ENCODE assay signal across 8 cellular contexts in genomic region chr1:241639653-241640148, GRCh38. TPM values are rescaled to one million over a fixed set of nuclear protein-coding genes. Genes with fewer than 3 reads are reported as not detected.
DNase-seq lines count a peak whose midpoint lies in the region; ATAC-seq, FAIRE-seq and TF ChIP-seq lines count a peak whose summit lies in the region.

No MANE protein-coding gene starts in this region.

- H3K27ac ChIP-seq in SJCRH30, result peak overlapping the region; percentile 61; the same call in 1 of the 2 replicates

- H3K4me3 ChIP-seq in SJCRH30, result peak overlapping the region; percentile 97
- peak overlapping the region; percentile 92 for H3K4me3 ChIP-seq in astrocyte of the spinal cord (ENCODE audit: low read depth, low read length)

- no peaks in the 10 kb centered on the region for H3K27me3 ChIP-seq in SJCRH30

- no peak for FAIRE-seq in GM19239 (lab: Jason Lieb, UNC)

- ATAC-seq in HG03354 (IDR thresholded peaks at IDR 0.05; ENCODE audit: poor library complexity, severe bottlenecking, unreplicated experiment), result peak; percentile 70

- in situ Hi-C loops in astrocyte of the spinal cord (cut with HindIII; ENCODE audit: low sequenced_read_pairs), result no loop called here

- no peaks in the 10 kb centered on the region for H3K9me3 ChIP-seq in SJCRH30 (replicated peaks)

- no peak for TF ChIP-seq CTCF in astrocyte of the spinal cord (IDR thresholded peaks at IDR 0.05; ENCODE audit: low read depth, low read length)

- H3K36me3 ChIP-seq in SJCRH30, result peaks cover 2% of the 10 kb centered on the region; the same call in 1 of the 2 replicates

- peak; percentile 29 for DNase-seq in CD1c-positive myeloid dendritic cell (ENCODE audit: extremely low spot score)
- peak; percentile 52 for DNase-seq in GM19239 (ENCODE audit: insufficient read length, low spot score)
- peak; percentile 53 to 59 for DNase-seq in SJCRH30
- peak; percentile 52 for DNase-seq in astrocyte of the spinal cord (ENCODE audit: low read depth, low spot score)
- DNase-seq in left kidney (ENCODE audit: low read depth, low spot score), result peak; percentile 76
- peak; percentile 10 for DNase-seq in stimulated activated CD8-positive, alpha-beta memory T cell treated with anti-CD3 and anti-CD28 coated beads, Interleukin-15, amount 100 ng/mL, for 1 hour (ENCODE audit: low read depth)
- DNase-seq in RPMI8226, result no peak

- H3K4me1 ChIP-seq in SJCRH30, result 0 out of 2 replicates have a peak, but pooled peaks cover 5% of the 10 kb centered on the region

RNA-seq across cellular contexts. Expression of gene CHML, which starts 0.5 kb away (rescaled TPM):
- 22.4 and 26.7 TPM in 2 replicates for total RNA-seq in SJCRH30 (2014; rRNA removed; shearing (Covaris generic))

RNA-seq across cellular contexts. Expression of gene OPN3, which starts 0.5 kb away (rescaled TPM):
- total RNA-seq in SJCRH30 (2014; rRNA removed; shearing (Covaris generic)), result 12.1 and 13.3 TPM in 2 replicates

RNA-seq across cellular contexts. Expression of gene WDR64, which starts 12.4 kb away (rescaled TPM):
- not detected in 2 replicates for total RNA-seq in SJCRH30 (2014; rRNA removed; shearing (Covaris generic))
